Comparison of ENCODE assay signal across 9 cellular contexts in genomic region chr6:2767327-2767985, GRCh38. TPM values are rescaled to one million over a fixed set of nuclear protein-coding genes. Genes with fewer than 3 reads are reported as not detected.
A peak's percentile ranks its signal among the peaks of the same experiment; 100 is the strongest.
DNase-seq lines count a peak whose midpoint lies in the region; ATAC-seq and TF ChIP-seq lines count a peak whose summit lies in the region.
"Had no signal": no experiment of that assay in that cellular context is flagged by ENCODE, and none has a peak within 500 bp of the region (broad histone marks: within the 10 kb centered on the region; RNA-seq: fewer than 3 reads in every experiment).

No MANE protein-coding gene starts in this region.

- H2BK120ac ChIP-seq in mesendoderm (ENCODE audit: low read depth, low read length), result no peak overlapping the region

- no peak overlapping the region for H4K8ac ChIP-seq in mesendoderm (ENCODE audit: low read depth, low read length)

- no peak overlapping the region for H3K27ac Mint-ChIP-seq in activated naive CD4-positive, alpha-beta T cell treated with anti-CD3 and anti-CD28 coated beads, Interleukin-2, amount 50 U/mL, for 24 hours

- H3K4me3 ChIP-seq in astrocyte of the spinal cord (ENCODE audit: low read depth, low read length) (peak overlapping the region; percentile 79), mesendoderm (ENCODE audit: low read length) (peak overlapping the region; percentile 21), uterus (peak overlapping the region; percentile 76 to 77)

- no peaks in the 10 kb centered on the region for H3K9me3 ChIP-seq in uterus

- H3K9ac ChIP-seq in mesendoderm (ENCODE audit: low read length), result peak overlapping the region; percentile 73

- no peaks in the 10 kb centered on the region for H3K36me3 ChIP-seq in mesendoderm (ENCODE audit: control insufficient read depth, insufficient read depth, low read length)
- H3K36me3 ChIP-seq in uterus, result no peaks in the 10 kb centered on the region

- WGBS in mesendoderm (ENCODE audit: extremely low coverage, insufficient coverage, low lambda C conversion rate), result no CpG with 5 or more reads among the region's 7 CpGs

- H3K27me3 Mint-ChIP-seq in activated naive CD4-positive, alpha-beta T cell treated with anti-CD3 and anti-CD28 coated beads, Interleukin-2, amount 50 U/mL, for 24 hours, result no peaks in the 10 kb centered on the region

- peak overlapping the region; percentile 76 for H3K4me2 ChIP-seq in mesendoderm (ENCODE audit: low read length)

- no peak overlapping the region for H2BK15ac ChIP-seq in mesendoderm (replicated peaks; ENCODE audit: low read depth)

- ATAC-seq in HG02588 (IDR thresholded peaks at IDR 0.05; ENCODE audit: unreplicated experiment), result no peak
- ATAC-seq: esophagus mucosa had no signal

- H3K27me3 ChIP-seq in mesendoderm (ENCODE audit: insufficient read depth, low read length, poor library complexity), result no peaks in the 10 kb centered on the region
- H3K27me3 ChIP-seq in uterus, result no peaks in the 10 kb centered on the region

- peaks cover 48% of the 10 kb centered on the region for H3K79me2 ChIP-seq in mesendoderm (ENCODE audit: control insufficient read depth, insufficient read depth, low read length)

- peak overlapping the region; percentile 65 for H3K56ac ChIP-seq in mesendoderm (ENCODE audit: low read length)

- H2AK5ac ChIP-seq in mesendoderm (ENCODE audit: low read length), result no peak overlapping the region

- H3K4me1 ChIP-seq in mesendoderm (ENCODE audit: control insufficient read depth, low read depth, low read length) (peaks cover 7% of the 10 kb centered on the region), uterus (peaks cover 0 to 4% of the 10 kb centered on the region in 2 donors)

- no peaks in the 10 kb centered on the region for H3K9me3 Mint-ChIP-seq in activated naive CD4-positive, alpha-beta T cell treated with anti-CD3 and anti-CD28 coated beads, Interleukin-2, amount 50 U/mL, for 24 hours

- no peak for TF ChIP-seq POLR2A in uterus (IDR thresholded peaks at IDR 0.05)

- peak overlapping the region; percentile 94 for H3K4me3 Mint-ChIP-seq in activated naive CD4-positive, alpha-beta T cell treated with anti-CD3 and anti-CD28 coated beads, Interleukin-2, amount 50 U/mL, for 24 hours

- H3K27ac ChIP-seq in mesendoderm (ENCODE audit: low read depth, low read length) (no peak overlapping the region), uterus (peak overlapping the region in 1 of 2 donors; percentile 93)

- TF ChIP-seq CTCF in astrocyte of the spinal cord (IDR thresholded peaks at IDR 0.05; ENCODE audit: low read depth, low read length) (no peak), uterus (IDR thresholded peaks at IDR 0.05) (no peak)

- H3K79me1 ChIP-seq in mesendoderm (ENCODE audit: low read length), result peaks cover 18% of the 10 kb centered on the region

- H4K5ac ChIP-seq in mesendoderm (ENCODE audit: low read length), result no peak overlapping the region

- H3K4me1 Mint-ChIP-seq in activated naive CD4-positive, alpha-beta T cell treated with anti-CD3 and anti-CD28 coated beads, Interleukin-2, amount 50 U/mL, for 24 hours, result peaks cover 63% of the 10 kb centered on the region

- in situ Hi-C loops in astrocyte of the spinal cord (cut with HindIII; ENCODE audit: low sequenced_read_pairs), result no loop called here

- no peak overlapping the region for H3K4ac ChIP-seq in mesendoderm (ENCODE audit: low read depth, low read length)

- H3K23ac ChIP-seq in mesendoderm (ENCODE audit: low read length), result no peak overlapping the region

- no peak for DNase-seq in activated naive CD4-positive, alpha-beta T cell (lab: John Stamatoyannopoulos, UW)
- DNase-seq in astrocyte of the spinal cord (ENCODE audit: low read depth, low spot score) (no peak), mesendoderm (no peak), uterus (no peak), epidermal melanocyte (ENCODE audit: insufficient read length, low spot score) (no peak), C1 segment of cervical spinal cord (lab: John Stamatoyannopoulos, UW) (no peak)

- H3K18ac ChIP-seq in mesendoderm (ENCODE audit: low read length), result no peak overlapping the region

- H3K36me3 Mint-ChIP-seq in activated naive CD4-positive, alpha-beta T cell treated with anti-CD3 and anti-CD28 coated beads, Interleukin-2, amount 50 U/mL, for 24 hours, result no peaks in the 10 kb centered on the region

- no peak overlapping the region for H2BK5ac ChIP-seq in mesendoderm (ENCODE audit: low read length)

- intact Hi-C loops in uterus (cut with DNase I; ENCODE audit: low total_unique reads), result no loop called here

RNA-seq across cellular contexts. Expression of gene WRNIP1, which starts 2.3 kb away (rescaled TPM):
- polyA plus RNA-seq in mesendoderm (2013, experiment 1 of 2), result 34.4 TPM
- polyA plus RNA-seq in mesendoderm (2013, experiment 2 of 2), result 35.4 TPM
- total RNA-seq in uterus, result 10 to 100 TPM; 34.1 to 50.5 (median 41.7) TPM

RNA-seq across cellular contexts. Expression of gene MYLK4, which starts 16.7 kb away (rescaled TPM):
- polyA plus RNA-seq in mesendoderm (2013, experiment 1 of 2), result 0.10 TPM
- polyA plus RNA-seq in mesendoderm (2013, experiment 2 of 2), result 0.08 TPM
- total RNA-seq in uterus, result 1 to 10 TPM; 1.2 to 6.4 (median 1.3) TPM

Comparison
In these comparisons a context has a peak if more than half of its experiments do, and no peak if none do; other contexts are left out.
1. H3K4me3 ChIP-seq: peak in every context shown above with its lines; median percentile 79 in astrocyte of the spinal cord; 76 in uterus; 21 in mesendoderm.